ENCODE assay signal across 8 cellular contexts in genomic region chr22:21417806-21418205, GRCh38. TPM values are rescaled to one million over a fixed set of nuclear protein-coding genes. Genes with fewer than 3 reads are reported as not detected.
DNase-seq lines count a peak whose midpoint lies in the region; ATAC-seq, FAIRE-seq and TF ChIP-seq lines count a peak whose summit lies in the region.
"Not testable (repeated sequence)": the region's sequence is repeated elsewhere in the genome, so short reads cannot be mapped to it uniquely, and the experiment has no call there.

No MANE protein-coding gene starts in this region.

- not testable (repeated sequence) for TF ChIP-seq CTCF in IMR-90 (conservative IDR thresholded peaks at IDR 0.05; ENCODE audit: low read depth, low read length); coronary artery (IDR thresholded peaks at IDR 0.05); kidney (IDR thresholded peaks at IDR 0.05; ENCODE audit: borderline replicate concordance, extremely low read depth, insufficient read depth); prostate gland (IDR thresholded peaks at IDR 0.05)

- H3K4ac ChIP-seq in IMR-90 (ENCODE audit: low read depth, low read length): not testable (repeated sequence)

- H2AFZ ChIP-seq in IMR-90 (replicated peaks; ENCODE audit: low read length, poor library complexity): peak overlapping the region; percentile 72

- not testable (repeated sequence) for H2BK5ac ChIP-seq in IMR-90 (ENCODE audit: low read depth, low read length, poor library complexity, severe bottlenecking)

- H3K14ac ChIP-seq in IMR-90 (replicated peaks; ENCODE audit: low read depth, low read length): not testable (repeated sequence)

- POLR2A ChIA-PET in IMR-90 (lab: Charles Lee; ENCODE audit: unreplicated experiment): not testable (repeated sequence)

- H3K9me3 Mint-ChIP-seq in activated CD8-positive, alpha-beta memory T cell treated with anti-CD3 and anti-CD28 coated beads, Interleukin-2, amount 10 ng/mL, durations not matched to agents 7 days and 5 days (ENCODE audit: low read depth): not testable (repeated sequence)

- not testable (repeated sequence) for TF ChIP-seq RAD21 in IMR-90 (IDR thresholded peaks at IDR 0.05; ENCODE audit: low read length)

- H3K27me3 ChIP-seq in IMR-90 (ENCODE audit: control insufficient read depth, insufficient read depth, low read length); prostate gland (replicated peaks; ENCODE audit: insufficient read depth): not testable (repeated sequence)

- H3K4me1 ChIP-seq in IMR-90 (ENCODE audit: control insufficient read depth, insufficient read depth, low read length); kidney (ENCODE audit: control insufficient read depth in 1 of 2, insufficient read depth in 1 of 2, low read depth in 1 of 2, low read length in 2 of 2); prostate gland (replicated peaks): not testable (repeated sequence)

- H4K8ac ChIP-seq in IMR-90 (ENCODE audit: low read depth in 2 of 2, low read length in 2 of 2): not testable (repeated sequence)

- not testable (repeated sequence) for FAIRE-seq in kidney (lab: Jason Lieb, UNC)

- peak overlapping the region; percentile 53 for H3K4me3 Mint-ChIP-seq in activated CD8-positive, alpha-beta memory T cell treated with anti-CD3 and anti-CD28 coated beads, Interleukin-2, amount 10 ng/mL, durations not matched to agents 7 days and 5 days

- not testable (repeated sequence) for H2BK20ac ChIP-seq in IMR-90 (ENCODE audit: low read depth, low read length)

- not testable (repeated sequence) for TF ChIP-seq POLR2A in IMR-90 (IDR thresholded peaks at IDR 0.05; ENCODE audit: low read depth, low read length); prostate gland (IDR thresholded peaks at IDR 0.05)

- ATAC-seq in GM19043 (IDR thresholded peaks at IDR 0.05; ENCODE audit: low read depth, unreplicated experiment) (peak; percentile 8), HG02642 (IDR thresholded peaks at IDR 0.05; ENCODE audit: poor library complexity, unreplicated experiment) (peak; percentile 32), IMR-90 (ENCODE audit: low read depth) (peak; percentile 48)
- peak; percentile 25 for ATAC-seq in activated CD8-positive, alpha-beta memory T cell treated with anti-CD3 and anti-CD28 coated beads, Interleukin-2, amount 10 ng/mL, durations not matched to agents 7 days and 5 days

- H3K4me3 ChIP-seq in IMR-90 (ENCODE audit: insufficient read depth, low read depth, low read length) (peak overlapping the region; percentile 85), coronary artery (peak overlapping the region; percentile 71), prostate gland (peak overlapping the region; percentile 29 to 34)
- H3K4me3 ChIP-seq in kidney (ENCODE audit: low read length in 2 of 2): not testable (repeated sequence)

- H3K36me3 Mint-ChIP-seq in activated CD8-positive, alpha-beta memory T cell treated with anti-CD3 and anti-CD28 coated beads, Interleukin-2, amount 10 ng/mL, durations not matched to agents 7 days and 5 days: not testable (repeated sequence)

- not testable (repeated sequence) for BruUV-seq in IMR-90 (replicated peaks; lab: Mats Ljungman, UMichigan)

- not testable (repeated sequence) for H3K4me1 Mint-ChIP-seq in activated CD8-positive, alpha-beta memory T cell treated with anti-CD3 and anti-CD28 coated beads, Interleukin-2, amount 10 ng/mL, durations not matched to agents 7 days and 5 days

- WGBS in IMR-90 (ENCODE audit: extremely low coverage in 2 of 2, insufficient read length in 1 of 2), 2 experiments: no CpG with 5 or more reads among the region's 39 CpGs
- 0% methylated on average over 7 of the region's 39 CpGs for WGBS in prostate gland

- intact Hi-C loops in IMR-90 (cut with micrococcal nuclease); kidney (cut with DNase I); prostate gland (cut with DNase I): not testable (repeated sequence)

- H4K20me1 ChIP-seq in IMR-90 (ENCODE audit: insufficient read depth, low read length): not testable (repeated sequence)

- not testable (repeated sequence) for H3K18ac ChIP-seq in IMR-90 (ENCODE audit: low read depth, low read length)

- not testable (repeated sequence) for H4K91ac ChIP-seq in IMR-90 (ENCODE audit: insufficient read depth, low read depth, low read length)

- H3K9me1 ChIP-seq in IMR-90 (ENCODE audit: insufficient read depth, low read length): not testable (repeated sequence)

- not testable (repeated sequence) for H2BK15ac ChIP-seq in IMR-90 (ENCODE audit: low read depth, low read length)

- not testable (repeated sequence) for DNase-seq in IMR-90; coronary artery (ENCODE audit: low spot score); prostate gland (ENCODE audit: low spot score)
- peak; percentile 41 for DNase-seq in activated CD8-positive, alpha-beta memory T cell treated with anti-CD3 and anti-CD28 coated beads, Interleukin-2, amount 10 ng/mL, durations not matched to agents 7 days and 5 days
- DNase-seq in kidney (peak; percentile 31), ureter (ENCODE audit: low spot score) (peak; percentile 25)

- H3K9me3 ChIP-seq in IMR-90 (ENCODE audit: control insufficient read depth, insufficient read depth, low read length); kidney (ENCODE audit: control insufficient read depth in 1 of 2, low read length in 2 of 2); prostate gland: not testable (repeated sequence)

- CTCF ChIA-PET in IMR-90 (lab: Yijun Ruan, JAX); activated CD8-positive, alpha-beta memory T cell treated with anti-CD3 and anti-CD28 coated beads, Interleukin-2, amount 10 ng/mL, durations not matched to agents 7 days and 5 days (lab: Charles Lee): not testable (repeated sequence)

- not testable (repeated sequence) for H3K27me3 Mint-ChIP-seq in activated CD8-positive, alpha-beta memory T cell treated with anti-CD3 and anti-CD28 coated beads, Interleukin-2, amount 10 ng/mL, durations not matched to agents 7 days and 5 days

- H3K23ac ChIP-seq in IMR-90 (ENCODE audit: low read depth, low read length): not testable (repeated sequence)

- H3K56ac ChIP-seq in IMR-90 (ENCODE audit: extremely low read depth, insufficient read depth, low read length): not testable (repeated sequence)

- not testable (repeated sequence) for H3K4me2 ChIP-seq in IMR-90 (ENCODE audit: low read depth, low read length)

- H3K27ac ChIP-seq in IMR-90 (ENCODE audit: insufficient read depth, low read length): peak overlapping the region; percentile 59; the same call in 1 of the 2 replicates
- peak overlapping the region in 1 of 2 donors; percentile 87 for H3K27ac ChIP-seq in coronary artery
- H3K27ac ChIP-seq in kidney (ENCODE audit: low read depth in 2 of 2, low read length in 2 of 2); prostate gland: not testable (repeated sequence)

- H3K36me3 ChIP-seq in IMR-90 (ENCODE audit: control insufficient read depth, insufficient read depth, low read length); kidney (ENCODE audit: control insufficient read depth in 1 of 2, insufficient read depth in 2 of 2, low read length in 2 of 2); prostate gland: not testable (repeated sequence)

- not testable (repeated sequence) for H2BK120ac ChIP-seq in IMR-90 (ENCODE audit: low read depth, low read length)

- not testable (repeated sequence) for H3K79me1 ChIP-seq in IMR-90 (ENCODE audit: low read depth in 1 of 2, low read length in 2 of 2)

- not testable (repeated sequence) for H3K27ac Mint-ChIP-seq in activated CD8-positive, alpha-beta memory T cell treated with anti-CD3 and anti-CD28 coated beads, Interleukin-2, amount 10 ng/mL, durations not matched to agents 7 days and 5 days

- H2AK5ac ChIP-seq in IMR-90 (ENCODE audit: low read depth, low read length): not testable (repeated sequence)

- dilution Hi-C loops in IMR-90 (cut with HindIII; ENCODE audit: low sequenced_read_pairs, unreplicated experiment): not testable (repeated sequence)

- H2AK9ac ChIP-seq in IMR-90 (replicated peaks; ENCODE audit: low read depth, low read length, poor library complexity): not testable (repeated sequence)

- in situ Hi-C loops in IMR-90 (cut with MboI; ENCODE audit: low sequenced_read_pairs): not testable (repeated sequence)

- H3K9ac ChIP-seq in IMR-90 (ENCODE audit: low read depth, low read length): peak overlapping the region; percentile 83; the same call in 1 of the 2 replicates
- not testable (repeated sequence) for H3K9ac ChIP-seq in kidney (ENCODE audit: low read length in 2 of 2)

- H4K5ac ChIP-seq in IMR-90 (ENCODE audit: low read depth, low read length): not testable (repeated sequence)

RNA-seq across cellular contexts. Expression of gene HIC2, which starts 0.6 kb away (rescaled TPM):
- 1.4 and 1.9 TPM in 2 replicates for total RNA-seq in IMR-90 (2012; rRNA removed)
- polyA plus RNA-seq in IMR-90 (2012; rRNA removed): 2.1 and 2.4 TPM in 2 replicates
- 0.62 and 1.5 TPM in 2 replicates for polyA plus RNA-seq in IMR-90 (2012; cell fraction: cytosol; rRNA removed)
- polyA plus RNA-seq in IMR-90 (2012; cell fraction: nucleus; rRNA removed; ENCODE audit: low replicate concordance): 7.5 and 12.3 TPM in 2 replicates
- 1 to 10 TPM; 4.2 to 4.4 TPM for total RNA-seq in activated CD8-positive, alpha-beta memory T cell treated with anti-CD3 and anti-CD28 coated beads, Interleukin-2, amount 10 ng/mL, durations not matched to agents 7 days and 5 days
- 4.2 TPM for total RNA-seq in kidney
- 1.4 TPM for polyA plus RNA-seq in kidney (ENCODE audit: insufficient read depth, low read depth, low replicate concordance)
- 10 to 100 TPM in 1 of 2 donors, 1 to 10 TPM in 1; 2.3 to 16.8 TPM for total RNA-seq in prostate gland
- total RNA-seq in ureter: 4.0 TPM

RNA-seq across cellular contexts. Expression of gene RIMBP3B, which starts 34.3 kb away (rescaled TPM):
- 0.18 and 0.28 TPM in 2 replicates for total RNA-seq in IMR-90 (2012; rRNA removed)
- 0.03 and 0.07 TPM in 2 replicates for polyA plus RNA-seq in IMR-90 (2012; rRNA removed)
- 0.07 TPM in 1 of 2 replicates, not detected in the other for polyA plus RNA-seq in IMR-90 (2012; cell fraction: cytosol; rRNA removed)
- polyA plus RNA-seq in IMR-90 (2012; cell fraction: nucleus; rRNA removed; ENCODE audit: low replicate concordance): 0.02 and 0.03 TPM in 2 replicates
- total RNA-seq in activated CD8-positive, alpha-beta memory T cell treated with anti-CD3 and anti-CD28 coated beads, Interleukin-2, amount 10 ng/mL, durations not matched to agents 7 days and 5 days: under 1 TPM; 0.05 to 0.09 TPM
- total RNA-seq in kidney: 0.16 TPM
- polyA plus RNA-seq in kidney (ENCODE audit: insufficient read depth, low read depth, low replicate concordance): not detected
- not detected for total RNA-seq in prostate gland
- total RNA-seq in ureter: not detected

RNA-seq across cellular contexts. Expression of gene TMEM191C, which starts 49.4 kb away (rescaled TPM):
- total RNA-seq in IMR-90 (2012; rRNA removed) (0.28 and 0.36 TPM in 2 replicates), kidney (1.4 TPM), prostate gland (1 to 10 TPM in 1 of 2 donors, under 1 TPM in 1; 0.55 to 6.0 TPM), ureter (0.31 TPM)
- polyA plus RNA-seq in IMR-90 (2012; rRNA removed) (0.75 and 1.5 TPM in 2 replicates), kidney (ENCODE audit: insufficient read depth, low read depth, low replicate concordance) (2.1 TPM)
- polyA plus RNA-seq in IMR-90 (2012; cell fraction: cytosol; rRNA removed): 1.3 and 2.7 TPM in 2 replicates
- polyA plus RNA-seq in IMR-90 (2012; cell fraction: nucleus; rRNA removed; ENCODE audit: low replicate concordance): 5.3 and 16.1 TPM in 2 replicates
- 1 to 10 TPM in 1 of 2 experiments, under 1 TPM in 1; 0.99 to 1.1 TPM for total RNA-seq in activated CD8-positive, alpha-beta memory T cell treated with anti-CD3 and anti-CD28 coated beads, Interleukin-2, amount 10 ng/mL, durations not matched to agents 7 days and 5 days
